Comparison of ENCODE assay signal across 36 cellular contexts in genomic region chr19:7170983-7171382, GRCh38.
A peak's percentile ranks its signal among the peaks of the same experiment; 100 is the strongest.
DNase-seq lines count a peak whose midpoint lies in the region; ATAC-seq, FAIRE-seq and TF ChIP-seq lines count a peak whose summit lies in the region.
"Had no signal": no experiment of that assay in that cellular context is flagged by ENCODE, and none has a peak within 500 bp of the region (broad histone marks: within the 10 kb centered on the region; RNA-seq: fewer than 3 reads in every experiment).

No MANE protein-coding gene starts in this region.

- in situ Hi-C loops in HAP-1 (cut with MboI; ENCODE audit: low sequenced_read_pairs): no loop called here

- no peaks in the 10 kb centered on the region for H3K27me3 ChIP-seq in BLaER1
- H3K27me3 ChIP-seq in heart right ventricle: no peaks in the 10 kb centered on the region
- no peaks in the 10 kb centered on the region for H3K27me3 ChIP-seq in HAP-1 (ENCODE audit: low read depth)
- H3K27me3 ChIP-seq: BE2C; BLaER1 treated with 17β-estradiol and CSF1 and Interleukin-3, amounts not matched to agents 10 nM and 100 nM had no signal

- no peaks in the 10 kb centered on the region for H4K20me1 ChIP-seq in BLaER1
- H4K20me1 ChIP-seq: BLaER1 treated with 17β-estradiol and CSF1 and Interleukin-3, amounts not matched to agents 10 nM and 100 nM had no signal

- H3K36me3 Mint-ChIP-seq in endothelial cell (ENCODE audit: low read depth, unreplicated experiment) (peaks cover 48% of the 10 kb centered on the region), glutamatergic neuron (ENCODE audit: unreplicated experiment) (peaks cover 23% of the 10 kb centered on the region)
- peaks cover 25% of the 10 kb centered on the region for H3K36me3 Mint-ChIP-seq in stimulated activated memory B cell treated with anti-CD40 and anti-IgM and Interleukin-4, amounts not matched to agents 10 μg/mL and 1 μg/mL and 100 μg/mL, for 72 hours
- H3K36me3 Mint-ChIP-seq: CD4-positive, alpha-beta memory T cell; CD4-positive, CD25-positive, alpha-beta regulatory T cell; CD8-positive, alpha-beta T cell had no signal

- FAIRE-seq in H54 (lab: Jason Lieb, UNC): no peak
- FAIRE-seq: A204.1, A549, D721Med had no signal

- intact Hi-C loops in heart right ventricle (cut with DNase I): no loop called here

- H3K9ac ChIP-seq in BLaER1: no peak overlapping the region
- H3K9ac ChIP-seq: BLaER1 treated with 17β-estradiol and CSF1 and Interleukin-3, amounts not matched to agents 10 nM and 100 nM had no signal

- ATAC-seq in heart right ventricle: no peak
- no peak for ATAC-seq in stimulated activated memory B cell treated with anti-CD40 and anti-IgM and Interleukin-4, amounts not matched to agents 10 μg/mL and 1 μg/mL and 100 μg/mL, for 72 hours
- ATAC-seq: A549; CD8-positive, alpha-beta T cell had no signal

- peaks cover 47% of the 10 kb centered on the region for H3K9me3 ChIP-seq in BLaER1
- H3K9me3 ChIP-seq in HEK293 (ENCODE audit: control insufficient read depth, insufficient read depth, low read depth, low read length): no peaks in the 10 kb centered on the region
- H3K9me3 ChIP-seq in heart right ventricle: no peaks in the 10 kb centered on the region
- H3K9me3 ChIP-seq in HAP-1: no peaks in the 10 kb centered on the region
- H3K9me3 ChIP-seq: A549, BE2C, Caco-2 had no signal

- POLR2A ChIA-PET in HEK293 (lab: Yijun Ruan, JAX): no interaction called here

- TF ChIP-seq CTCF in HEK293 (tag by site-specific recombination; IDR thresholded peaks at IDR 0.05): no peak
- no peak for TF ChIP-seq CTCF in endothelial cell (IDR thresholded peaks at IDR 0.05; ENCODE audit: unreplicated experiment)
- TF ChIP-seq CTCF in glutamatergic neuron (IDR thresholded peaks at IDR 0.05; ENCODE audit: partially characterized antibody, unreplicated experiment): no peak
- TF ChIP-seq CTCF in heart right ventricle (IDR thresholded peaks at IDR 0.05): no peak

- H3K27ac ChIP-seq in BLaER1 (no peak overlapping the region), HEK293 (ENCODE audit: extremely low read depth, low read depth, low read length) (no peak overlapping the region), heart right ventricle (no peak overlapping the region)
- H3K27ac ChIP-seq: 22Rv1; A549; BLaER1 treated with 17β-estradiol and CSF1 and Interleukin-3, amounts not matched to agents 10 nM and 100 nM; C4-2B had no signal

- H3K27ac Mint-ChIP-seq in endothelial cell (ENCODE audit: unreplicated experiment) (no peak overlapping the region), glutamatergic neuron (ENCODE audit: unreplicated experiment) (peak overlapping the region; percentile 1)
- H3K27ac Mint-ChIP-seq in stimulated activated memory B cell treated with anti-CD40 and anti-IgM and Interleukin-4, amounts not matched to agents 10 μg/mL and 1 μg/mL and 100 μg/mL, for 72 hours: no peak overlapping the region
- H3K27ac Mint-ChIP-seq: B cell; CD4-positive, alpha-beta T cell; CD4-positive, CD25-positive, alpha-beta regulatory T cell; CD8-positive, alpha-beta T cell had no signal

- H3K4me1 ChIP-seq in BLaER1: peaks cover 55% of the 10 kb centered on the region
- no peaks in the 10 kb centered on the region for H3K4me1 ChIP-seq in HEK293 (ENCODE audit: control insufficient read depth, insufficient read depth, low read length)
- H3K4me1 ChIP-seq in heart right ventricle: peaks cover 0 to 4% (median 0%) of the 10 kb centered on the region in 9 donors
- no peaks in the 10 kb centered on the region for H3K4me1 ChIP-seq in HAP-1
- H3K4me1 ChIP-seq: A549, BE2C, Caco-2 had no signal

- H3K4me3 Mint-ChIP-seq in endothelial cell (ENCODE audit: unreplicated experiment): peak overlapping the region; percentile 77
- no peak overlapping the region for H3K4me3 Mint-ChIP-seq in glutamatergic neuron (ENCODE audit: unreplicated experiment)
- no peak overlapping the region for H3K4me3 Mint-ChIP-seq in stimulated activated memory B cell treated with anti-CD40 and anti-IgM and Interleukin-4, amounts not matched to agents 10 μg/mL and 1 μg/mL and 100 μg/mL, for 72 hours
- H3K4me3 Mint-ChIP-seq: B cell; CD14-positive monocyte; CD4-positive, alpha-beta memory T cell; CD4-positive, alpha-beta T cell; CD4-positive, CD25-positive, alpha-beta regulatory T cell; CD8-positive, alpha-beta memory T cell; CD8-positive, alpha-beta T cell had no signal

- peaks cover 6% of the 10 kb centered on the region for H3K9me3 Mint-ChIP-seq in endothelial cell (ENCODE audit: unreplicated experiment)
- peaks cover 5% of the 10 kb centered on the region for H3K9me3 Mint-ChIP-seq in glutamatergic neuron (ENCODE audit: unreplicated experiment)
- H3K9me3 Mint-ChIP-seq in stimulated activated memory B cell treated with anti-CD40 and anti-IgM and Interleukin-4, amounts not matched to agents 10 μg/mL and 1 μg/mL and 100 μg/mL, for 72 hours: peaks cover 10% of the 10 kb centered on the region

- CTCF ChIA-PET in HEK293 (lab: Yijun Ruan, JAX): interaction anchor here (0.6 kb wide), 1 partner anchor 8 kb away, joined by 3 read pairs; no protein-coding TSS in a partner anchor

- H3K4me1 Mint-ChIP-seq in endothelial cell (ENCODE audit: unreplicated experiment) (no peaks in the 10 kb centered on the region), glutamatergic neuron (ENCODE audit: low read depth, unreplicated experiment) (no peaks in the 10 kb centered on the region)
- no peaks in the 10 kb centered on the region for H3K4me1 Mint-ChIP-seq in stimulated activated memory B cell treated with anti-CD40 and anti-IgM and Interleukin-4, amounts not matched to agents 10 μg/mL and 1 μg/mL and 100 μg/mL, for 72 hours
- H3K4me1 Mint-ChIP-seq: B cell; CD14-positive monocyte; CD4-positive, CD25-positive, alpha-beta regulatory T cell; CD8-positive, alpha-beta memory T cell had no signal

- DNase-seq in endothelial cell (ENCODE audit: low spot score) (no peak), glutamatergic neuron (no peak), heart right ventricle (no peak), HAP-1 (ENCODE audit: low spot score in 2 of 2) (no peak), H54 (ENCODE audit: insufficient read length, low spot score) (no peak)
- DNase-seq: 8988T; ACHN; AML-193; BE2C; C1 segment of cervical spinal cord; Caco-2; Calu3; CD4-positive, alpha-beta memory T cell; CD4-positive, alpha-beta T cell; CD4-positive, CD25-positive, alpha-beta regulatory T cell; CD8-positive, alpha-beta memory T cell; CD8-positive, alpha-beta T cell; COR-L47; DMS 273 treated with DMSO at 0.1 percent for 48 hours; DMS153; DMS53; DMS79; DMS79 treated with DMSO at 0.1 percent for 48 hours; DND-41; EL had no signal

- no peak for TF ChIP-seq POLR2A in H54 (IDR thresholded peaks at IDR 0.05; ENCODE audit: low read depth, low read length)

- H3K4me2 ChIP-seq in BLaER1: no peak overlapping the region
- H3K4me2 ChIP-seq: A549; BLaER1 treated with 17β-estradiol and CSF1 and Interleukin-3, amounts not matched to agents 10 nM and 100 nM had no signal

- H3K4me3 ChIP-seq in BLaER1 (peak overlapping the region; percentile 12; the same call in 1 of the 2 replicates), HEK293 (ENCODE audit: low read depth, low read length) (no peak overlapping the region), heart right ventricle (no peak overlapping the region), HAP-1 (no peak overlapping the region)
- H3K4me3 ChIP-seq: A549 had no signal

- peaks cover 100% of the 10 kb centered on the region for H3K36me3 ChIP-seq in BLaER1
- peaks cover 12 to 59% of the 10 kb centered on the region in 2 experiments for H3K36me3 ChIP-seq in HEK293 (ENCODE audit: control insufficient read depth in 2 of 2, insufficient read depth in 1 of 2, low read length in 2 of 2)
- peaks cover 2 to 91% (median 45%) of the 10 kb centered on the region in 9 donors for H3K36me3 ChIP-seq in heart right ventricle
- H3K36me3 ChIP-seq in HAP-1 (replicated peaks): peaks cover 24% of the 10 kb centered on the region

- peaks cover 6% of the 10 kb centered on the region for H3K27me3 Mint-ChIP-seq in endothelial cell (ENCODE audit: unreplicated experiment)
- peaks cover 2% of the 10 kb centered on the region for H3K27me3 Mint-ChIP-seq in glutamatergic neuron (ENCODE audit: unreplicated experiment)
- H3K27me3 Mint-ChIP-seq in stimulated activated memory B cell treated with anti-CD40 and anti-IgM and Interleukin-4, amounts not matched to agents 10 μg/mL and 1 μg/mL and 100 μg/mL, for 72 hours: no peaks in the 10 kb centered on the region
- H3K27me3 Mint-ChIP-seq: CD4-positive, alpha-beta T cell; CD4-positive, CD25-positive, alpha-beta regulatory T cell had no signal

TF ChIP-seq in HEK293, 187 proteins besides CTCF, POLR2A, EP300 and RAD21:
- TF ChIP-seq ZNF677 (tag by site-specific recombination; IDR thresholded peaks at IDR 0.05): no peak
- TF ChIP-seq ZNF157 (tag by site-specific recombination; IDR thresholded peaks at IDR 0.05): peak; percentile 98
- TF ChIP-seq TRIM28 (IDR thresholded peaks at IDR 0.05; ENCODE audit: borderline replicate concordance, low read length): no peak
- no peak for TF ChIP-seq PRDM6 (tag by site-specific recombination; IDR thresholded peaks at IDR 0.05)
- TF ChIP-seq ZNF664 (tag by site-specific recombination; IDR thresholded peaks at IDR 0.05): peak; percentile 89
